22 cellular contexts compared by ENCODE assay signal in genomic region chr5:554284-554988, GRCh38. TPM values are rescaled to one million over a fixed set of nuclear protein-coding genes. Genes with fewer than 3 reads are reported as not detected.
DNase-seq lines count a peak whose midpoint lies in the region; ATAC-seq and TF ChIP-seq lines count a peak whose summit lies in the region.
"Had no signal": no experiment of that assay in that cellular context is flagged by ENCODE, and none has a peak within 500 bp of the region (broad histone marks: within the 10 kb centered on the region; RNA-seq: fewer than 3 reads in every experiment).

No MANE protein-coding gene starts in this region.

- no peak overlapping the region for H3K4me3 Mint-ChIP-seq in activated CD8-positive, alpha-beta memory T cell treated with anti-CD3 and anti-CD28 coated beads, Interleukin-2, amount 10 ng/mL, durations not matched to agents 7 days and 5 days
- no peak overlapping the region for H3K4me3 Mint-ChIP-seq in T-cell
- H3K4me3 Mint-ChIP-seq: activated CD8-positive, alpha-beta T cell treated with anti-CD3 and anti-CD28 coated beads for 36 hours; activated naive CD8-positive, alpha-beta T cell treated with anti-CD3 and anti-CD28 coated beads for 36 hours; CD4-positive, alpha-beta memory T cell; GM23338; HFFc6; neural progenitor cell; T-helper 1 cell treated with Interleukin-12 subunit alpha and Interleukin-12 subunit beta and Interleukin-4 antibody, amounts not matched to agents 30 μg/mL and 1 μg/mL, for 36 hours had no signal

- peak; percentile 22 for DNase-seq in activated CD8-positive, alpha-beta memory T cell treated with anti-CD3 and anti-CD28 coated beads, Interleukin-2, amount 50 U/mL, for 48 hours
- no peak for DNase-seq in activated CD8-positive, alpha-beta memory T cell treated with anti-CD3 and anti-CD28 coated beads, Interleukin-2, amount 10 ng/mL, durations not matched to agents 7 days and 5 days
- DNase-seq in osteoblast (ENCODE audit: insufficient read length, low spot score, missing footprints): peak; percentile 51
- DNase-seq in ureter (ENCODE audit: low spot score): peak; percentile 33
- no peak for DNase-seq in T-cell
- DNase-seq in NCI-H510A (lab: John Stamatoyannopoulos, UW): no peak
- no peak for DNase-seq in GM19240 (ENCODE audit: insufficient read length, low spot score)
- DNase-seq: activated CD8-positive, alpha-beta T cell treated with anti-CD3 and anti-CD28 coated beads for 36 hours; activated naive CD8-positive, alpha-beta T cell treated with anti-CD3 and anti-CD28 coated beads for 36 hours; effector CD4-positive, alpha-beta T cell; NCI-H1092 treated with DMSO at 0.1 percent for 48 hours; NCI-H1694 treated with DMSO at 0.1 percent for 48 hours; SK-N-SH had no signal

- TF ChIP-seq CTCF in VCaP (conservative IDR thresholded peaks at IDR 0.05) (no peak), osteoblast (IDR thresholded peaks at IDR 0.05; ENCODE audit: extremely low read depth, low read depth, low read length) (no peak)

- H3K4me1 Mint-ChIP-seq in activated CD8-positive, alpha-beta memory T cell treated with anti-CD3 and anti-CD28 coated beads, Interleukin-2, amount 10 ng/mL, durations not matched to agents 7 days and 5 days: no peaks in the 10 kb centered on the region
- H3K4me1 Mint-ChIP-seq in T-cell: no peaks in the 10 kb centered on the region
- H3K4me1 Mint-ChIP-seq: CD4-positive, alpha-beta memory T cell; neural progenitor cell had no signal

- H2AFZ ChIP-seq in osteoblast (ENCODE audit: low read length): no peak overlapping the region
- H2AFZ ChIP-seq: GM23338, neural progenitor cell had no signal

- no peaks in the 10 kb centered on the region for H3K79me2 ChIP-seq in osteoblast (ENCODE audit: insufficient read depth, low read length)

- H3K27ac ChIP-seq in VCaP: peak overlapping the region; percentile 42; the same call in 1 of the 2 replicates
- no peak overlapping the region for H3K27ac ChIP-seq in osteoblast (ENCODE audit: low read depth, low read length)
- H3K27ac ChIP-seq: neural progenitor cell, upper lobe of left lung had no signal

- no peaks in the 10 kb centered on the region for H3K9me3 ChIP-seq in osteoblast (ENCODE audit: low read depth, low read length)
- H3K9me3 ChIP-seq: SK-N-SH, upper lobe of left lung had no signal

- H3K4me1 ChIP-seq in osteoblast (ENCODE audit: insufficient read depth, low read length): no peaks in the 10 kb centered on the region
- H3K4me1 ChIP-seq: neural progenitor cell, upper lobe of left lung had no signal

- no peak overlapping the region for H3K4me3 ChIP-seq in osteoblast (ENCODE audit: insufficient read depth, low read length)
- H3K4me3 ChIP-seq: GM23338, neural progenitor cell, upper lobe of left lung had no signal

- CTCF ChIA-PET in activated CD8-positive, alpha-beta memory T cell treated with anti-CD3 and anti-CD28 coated beads, Interleukin-2, amount 10 ng/mL, durations not matched to agents 7 days and 5 days (lab: Charles Lee): no interaction called here
- CTCF ChIA-PET in T-cell (lab: Charles Lee): no interaction called here

- H3K27ac Mint-ChIP-seq in activated CD8-positive, alpha-beta memory T cell treated with anti-CD3 and anti-CD28 coated beads, Interleukin-2, amount 10 ng/mL, durations not matched to agents 7 days and 5 days: no peak overlapping the region
- no peak overlapping the region for H3K27ac Mint-ChIP-seq in T-cell
- H3K27ac Mint-ChIP-seq: activated CD8-positive, alpha-beta T cell treated with anti-CD3 and anti-CD28 coated beads for 36 hours; activated naive CD8-positive, alpha-beta T cell treated with anti-CD3 and anti-CD28 coated beads for 36 hours; CD4-positive, alpha-beta memory T cell; GM23338; HFFc6; neural progenitor cell; T-helper 1 cell treated with Interleukin-12 subunit alpha and Interleukin-12 subunit beta and Interleukin-4 antibody, amounts not matched to agents 30 μg/mL and 1 μg/mL, for 36 hours had no signal

- H3K27me3 Mint-ChIP-seq in activated CD8-positive, alpha-beta memory T cell treated with anti-CD3 and anti-CD28 coated beads, Interleukin-2, amount 10 ng/mL, durations not matched to agents 7 days and 5 days: peaks cover 16% of the 10 kb centered on the region
- H3K27me3 Mint-ChIP-seq in T-cell: peaks cover 14 to 20% of the 10 kb centered on the region in 2 donors

- H3K36me3 Mint-ChIP-seq in activated CD8-positive, alpha-beta memory T cell treated with anti-CD3 and anti-CD28 coated beads, Interleukin-2, amount 10 ng/mL, durations not matched to agents 7 days and 5 days: no peaks in the 10 kb centered on the region
- H3K36me3 Mint-ChIP-seq in T-cell: no peaks in the 10 kb centered on the region
- H3K36me3 Mint-ChIP-seq: activated naive CD8-positive, alpha-beta T cell treated with anti-CD3 and anti-CD28 coated beads for 36 hours; CD4-positive, alpha-beta memory T cell; neural progenitor cell had no signal

- H3K4me2 ChIP-seq in osteoblast (ENCODE audit: insufficient read depth, low read length): no peak overlapping the region
- H3K4me2 ChIP-seq: GM23338, neural progenitor cell, SK-N-SH had no signal

- POLR2A ChIA-PET in T-cell (lab: Charles Lee): no interaction called here

- H3K9me3 Mint-ChIP-seq in activated CD8-positive, alpha-beta memory T cell treated with anti-CD3 and anti-CD28 coated beads, Interleukin-2, amount 10 ng/mL, durations not matched to agents 7 days and 5 days (ENCODE audit: low read depth): no peaks in the 10 kb centered on the region
- no peaks in the 10 kb centered on the region for H3K9me3 Mint-ChIP-seq in T-cell
- H3K9me3 Mint-ChIP-seq: activated CD8-positive, alpha-beta T cell treated with anti-CD3 and anti-CD28 coated beads for 36 hours; HFFc6; T-helper 1 cell treated with Interleukin-12 subunit alpha and Interleukin-12 subunit beta and Interleukin-4 antibody, amounts not matched to agents 30 μg/mL and 1 μg/mL, for 36 hours had no signal

- no peak for ATAC-seq in activated CD8-positive, alpha-beta memory T cell treated with anti-CD3 and anti-CD28 coated beads, Interleukin-2, amount 10 ng/mL, durations not matched to agents 7 days and 5 days
- ATAC-seq in T-cell (replicated peaks in 1 of 4): no peak
- ATAC-seq: activated CD4-positive, CD25-positive, alpha-beta regulatory T cell treated with anti-CD3 and anti-CD28 coated beads, Interleukin-2, amount 50 U/mL, for 24 hours; activated CD8-positive, alpha-beta T cell treated with anti-CD3 and anti-CD28 coated beads for 36 hours; left lobe of liver had no signal

- H4K20me1 ChIP-seq in osteoblast (ENCODE audit: insufficient read depth, low read length): no peaks in the 10 kb centered on the region

- no peaks in the 10 kb centered on the region for H3K36me3 ChIP-seq in osteoblast (ENCODE audit: insufficient read depth, low read length)
- H3K36me3 ChIP-seq: neural progenitor cell, upper lobe of left lung had no signal

- H3K27me3 ChIP-seq in osteoblast (ENCODE audit: insufficient read depth, low read length): peaks cover 20% of the 10 kb centered on the region
- H3K27me3 ChIP-seq: upper lobe of left lung had no signal

RNA-seq across cellular contexts. Expression of gene SLC9A3, which starts 30.2 kb away (rescaled TPM):
- total RNA-seq in activated CD8-positive, alpha-beta memory T cell treated with anti-CD3 and anti-CD28 coated beads, Interleukin-2, amount 10 ng/mL, durations not matched to agents 7 days and 5 days: 1 to 10 TPM; 1.3 to 1.7 TPM
- total RNA-seq in osteoblast (1.2 and 1.4 TPM in 2 replicates), ureter (1.1 TPM), T-cell (1 to 10 TPM; 1.9 to 3.5 (median 2.5) TPM)

RNA-seq across cellular contexts. Expression of gene CEP72, which starts 57.7 kb away (rescaled TPM):
- total RNA-seq in activated CD8-positive, alpha-beta memory T cell treated with anti-CD3 and anti-CD28 coated beads, Interleukin-2, amount 10 ng/mL, durations not matched to agents 7 days and 5 days: 10 to 100 TPM; 32.2 to 40.5 TPM
- total RNA-seq in osteoblast: 2.7 and 3.3 TPM in 2 replicates
- 10.9 TPM for total RNA-seq in ureter
- 10 to 100 TPM; 13.9 to 25.8 (median 23.6) TPM for total RNA-seq in T-cell

Comparison
In these comparisons a context has a peak if more than half of its experiments do, and no peak if none do; other contexts are left out.
1. DNase-seq: peak in activated CD8-positive, alpha-beta memory T cell treated with anti-CD3 and anti-CD28 coated beads, Interleukin-2, amount 50 U/mL, for 48 hours (single experiment), osteoblast (single experiment) and ureter (single experiment); none in activated CD8-positive, alpha-beta memory T cell treated with anti-CD3 and anti-CD28 coated beads, Interleukin-2, amount 10 ng/mL, durations not matched to agents 7 days and 5 days (single experiment), T-cell (0 of 34), NCI-H510A (single experiment) and GM19240 (single experiment).